In genomic region chr12:27015730-27016076, GRCh38 we compare ENCODE assay signal across 8 cellular contexts. TPM values are rescaled to one million over a fixed set of nuclear protein-coding genes. Genes with fewer than 3 reads are reported as not detected.
DNase-seq lines count a peak whose midpoint lies in the region; ATAC-seq and TF ChIP-seq lines count a peak whose summit lies in the region.

No MANE protein-coding gene starts in this region.

- no peaks in the 10 kb centered on the region for H4K20me1 ChIP-seq in PC-3 (ENCODE audit: low read length)

- CTCF ChIA-PET in PC-3 (lab: Charles Lee) = interaction anchor here (0.6 to 2.3 kb wide), 30 partner anchors 8 to 1585 kb away, joined by 3 to 31 read pairs (median 4); partner anchors contain the start of gene STK38L

- intact Hi-C loops in PC-3 (cut with micrococcal nuclease) = loop anchor here (1.0 to 5.0 kb wide), 4 partner anchors 108 to 687 kb away; partner anchors contain the start of gene STK38L

- peaks cover 32% of the 10 kb centered on the region for H3K79me2 ChIP-seq in PC-3 (ENCODE audit: low read length)
- no peaks in the 10 kb centered on the region for H3K79me2 ChIP-seq in parathyroid adenoma

- BruUV-seq in PC-3 (replicated peaks; lab: Mats Ljungman, UMichigan) = no TSS peak

- DNase-seq in H4 (ENCODE audit: low spot score) = peak; percentile 23
- DNase-seq in PC-3 = peak; percentile 76
- DNase-seq in dermis blood vessel endothelial cell = peak; percentile 64
- no peak for DNase-seq in WERI-Rb-1
- DNase-seq in nucleus accumbens (lab: John Stamatoyannopoulos, UW) = no peak

- H2AFZ ChIP-seq in PC-3 (ENCODE audit: low read length) (peak overlapping the region; percentile 99), parathyroid adenoma (peak overlapping the region; percentile 96)

- H3K4me3 ChIP-seq in PC-3 (ENCODE audit: low read length) (peak overlapping the region; percentile 15; the same call in 1 of the 2 replicates), parathyroid adenoma (ENCODE audit: low read depth, low read length) (no peak overlapping the region), WERI-Rb-1 (ENCODE audit: low read depth, low read length) (no peak overlapping the region)

- POLR2A ChIA-PET in PC-3 (lab: Charles Lee; ENCODE audit: unreplicated experiment) = interaction anchor here (0.5 to 0.7 kb wide), 5 partner anchors 8 to 164 kb away, joined by 3 to 16 read pairs (median 3); no protein-coding TSS in a partner anchor

- no peak overlapping the region for H3K27ac ChIP-seq in C4-2B
- H3K27ac ChIP-seq in PC-3 (ENCODE audit: low read length) = no peak overlapping the region
- H3K27ac ChIP-seq in parathyroid adenoma = peak overlapping the region; percentile 94
- H3K27ac ChIP-seq in WERI-Rb-1 = no peak overlapping the region; the same call in none of the 2 replicates

- TF ChIP-seq CTCF in C4-2B (conservative IDR thresholded peaks at IDR 0.05) (peak; percentile 66), PC-3 (conservative IDR thresholded peaks at IDR 0.05; ENCODE audit: low read depth, low read length) (peak; percentile 71), parathyroid adenoma (IDR thresholded peaks at IDR 0.05) (peak; percentile 38), WERI-Rb-1 (IDR thresholded peaks at IDR 0.05; ENCODE audit: low read depth, low read length) (no peak)

- H3K4me1 ChIP-seq in PC-3 (ENCODE audit: insufficient read depth, low read length) (peaks cover 29% of the 10 kb centered on the region), parathyroid adenoma (peaks cover 18% of the 10 kb centered on the region)

- ATAC-seq in PC-3 (no peak), GM21381 (IDR thresholded peaks at IDR 0.05; ENCODE audit: unreplicated experiment) (no peak)

- no peaks in the 10 kb centered on the region for H3K27me3 ChIP-seq in PC-3 (ENCODE audit: low read length)
- no peaks in the 10 kb centered on the region for H3K27me3 ChIP-seq in parathyroid adenoma (ENCODE audit: control insufficient read depth, insufficient read depth, low read length)
- H3K27me3 ChIP-seq in WERI-Rb-1 (ENCODE audit: insufficient read depth, low read depth, severe bottlenecking) = no peaks in the 10 kb centered on the region

- H3K9me3 ChIP-seq in PC-3 (ENCODE audit: low read length) (no peaks in the 10 kb centered on the region), parathyroid adenoma (ENCODE audit: control insufficient read depth, low read length) (no peaks in the 10 kb centered on the region), WERI-Rb-1 (ENCODE audit: severe bottlenecking) (no peaks in the 10 kb centered on the region)

- H3K4me2 ChIP-seq in PC-3 (ENCODE audit: low read length) = peak overlapping the region; percentile 97
- H3K4me2 ChIP-seq in parathyroid adenoma (ENCODE audit: low read length) = no peak overlapping the region

- no peaks in the 10 kb centered on the region for H3F3A ChIP-seq in PC-3 (ENCODE audit: low read length, unreplicated experiment)

- no peak overlapping the region for H3K9ac ChIP-seq in PC-3 (ENCODE audit: low read length)
- H3K9ac ChIP-seq in parathyroid adenoma = no peak overlapping the region

- no peaks in the 10 kb centered on the region for H3K9me2 ChIP-seq in PC-3 (replicated peaks; ENCODE audit: low read length)

- H3K36me3 ChIP-seq in PC-3 (ENCODE audit: low read depth, low read length) (no peaks in the 10 kb centered on the region), parathyroid adenoma (ENCODE audit: control insufficient read depth, insufficient read depth, low read length) (no peaks in the 10 kb centered on the region), WERI-Rb-1 (no peaks in the 10 kb centered on the region; the same call in 1 of the 2 replicates)

RNA-seq across cellular contexts. Expression of gene TM7SF3, which starts 1.5 kb away (rescaled TPM):
- 58.9 and 67.6 TPM in 2 replicates for total RNA-seq in H4 (2014; rRNA removed; shearing (Covaris generic))
- total RNA-seq in PC-3 (2014; rRNA removed) = 109 and 114 TPM in 2 replicates
- 80.0 and 109 TPM in 2 replicates for total RNA-seq in dermis blood vessel endothelial cell

RNA-seq across cellular contexts. Expression of gene MED21, which starts 6.7 kb away (rescaled TPM):
- 79.5 and 83.3 TPM in 2 replicates for total RNA-seq in H4 (2014; rRNA removed; shearing (Covaris generic))
- total RNA-seq in PC-3 (2014; rRNA removed) = 41.8 and 59.8 TPM in 2 replicates
- total RNA-seq in dermis blood vessel endothelial cell = 53.1 and 57.6 TPM in 2 replicates

Comparison
In these comparisons a context has a peak if more than half of its experiments do, and no peak if none do; other contexts are left out.
1. DNase-seq: peak in H4 (single experiment), PC-3 (single experiment) and dermis blood vessel endothelial cell (single experiment); none in WERI-Rb-1 (single experiment) and nucleus accumbens (0 of 56).